Comparison of ENCODE assay signal across 18 cellular contexts in genomic region chr12:11718105-11718504, GRCh38.
DNase-seq lines count a peak whose midpoint lies in the region; ATAC-seq, FAIRE-seq and TF ChIP-seq lines count a peak whose summit lies in the region.
"Had no signal": no experiment of that assay in that cellular context is flagged by ENCODE, and none has a peak within 500 bp of the region (broad histone marks: within the 10 kb centered on the region; RNA-seq: fewer than 3 reads in every experiment).

No MANE protein-coding gene starts in this region.

- CTCF ChIA-PET in GM12878 (lab: Yijun Ruan, JAX) = interaction anchor here (2.8 kb wide), 1 partner anchor 9 kb away, joined by 15 read pairs; no protein-coding TSS in a partner anchor

- H3K9me3 Mint-ChIP-seq in immature natural killer cell = no peaks in the 10 kb centered on the region
- H3K9me3 Mint-ChIP-seq: T-helper 1 cell treated with Interleukin-12 subunit alpha and Interleukin-12 subunit beta and Interleukin-4 antibody, amounts not matched to agents 30 μg/mL and 1 μg/mL, for 36 hours had no signal

- peaks cover 4 to 10% (median 4%) of the 10 kb centered on the region in 3 donors for H3K36me3 Mint-ChIP-seq in immature natural killer cell

- peak overlapping the region; percentile 20; the same call in 1 of the 2 replicates for H3K9ac ChIP-seq in GM12878 (ENCODE audit: control insufficient read depth, insufficient read depth, low read length)
- H3K9ac ChIP-seq in keratinocyte (ENCODE audit: control insufficient read depth, extremely low read depth, insufficient read depth, low read length) = no peak overlapping the region
- no peak overlapping the region for H3K9ac ChIP-seq in rectal smooth muscle tissue (ENCODE audit: low read length)

- FAIRE-seq in GM12878 (lab: Jason Lieb, UNC) (no peak), keratinocyte (lab: Jason Lieb, UNC) (peak; percentile 57), HTR-8/SVneo (lab: Jason Lieb, UNC) (no peak)

- POLR2A ChIA-PET in GM12878 (lab: Charles Lee) = interaction anchor here (0.7 to 3.8 kb wide), 13 partner anchors 8 to 63 kb away, joined by 3 to 28 read pairs (median 4); no protein-coding TSS in a partner anchor

- SMC1A ChIA-PET in GM12878 (lab: Charles Lee; ENCODE audit: uncharacterized antibody, unreplicated experiment) = interaction anchor here (0.8 to 21.5 kb wide), 16 partner anchors 9 to 307 kb away, joined by 3 to 433 read pairs (median 8); no protein-coding TSS in a partner anchor

- TF ChIP-seq RAD21 in GM12878 (IDR thresholded peaks at IDR 0.05; ENCODE audit: insufficient read depth, low read depth, low read length) = no peak

- in situ Hi-C loops in GM12878 (cut with MboI) = no loop called here

- H3K27me3 ChIP-seq in GM12878 (replicated peaks in 1 of 2; ENCODE audit: control insufficient read depth in 2 of 2, insufficient read depth in 2 of 2, low read length in 1 of 2) = no peaks in the 10 kb centered on the region
- H3K27me3 ChIP-seq in keratinocyte (ENCODE audit: control insufficient read depth, extremely low read depth, insufficient read depth, low read length) = no peaks in the 10 kb centered on the region
- H3K27me3 ChIP-seq in rectal smooth muscle tissue (ENCODE audit: control insufficient read depth, insufficient read depth, low read length) = no peaks in the 10 kb centered on the region
- H3K27me3 ChIP-seq: stomach had no signal

- H3K27ac ChIP-seq in GM12878 (ENCODE audit: control insufficient read depth, insufficient read depth) (peak overlapping the region; percentile 83), keratinocyte (ENCODE audit: control insufficient read depth, insufficient read depth, low read length) (no peak overlapping the region), rectal smooth muscle tissue (ENCODE audit: low read depth, low read length) (peak overlapping the region; percentile 82)

- peak; percentile 7 for DNase-seq in ELR (ENCODE audit: low read depth)
- no peak for DNase-seq in GM12878 (ENCODE audit: low read depth, low spot score)
- DNase-seq in keratinocyte (ENCODE audit: low read depth, low spot score) = no peak
- no peak for DNase-seq in stimulated activated naive CD4-positive, alpha-beta T cell (lab: John Stamatoyannopoulos, UW)
- no peak for DNase-seq in immature natural killer cell
- DNase-seq in HTR-8/SVneo (ENCODE audit: insufficient read length, low spot score) = no peak
- DNase-seq in RPMI8226 = no peak
- DNase-seq: activated CD8-positive, alpha-beta T cell treated with anti-CD3 and anti-CD28 coated beads, Interleukin-2, amount 10 ng/mL, durations not matched to agents 7 days and 5 days; activated T-cell treated with anti-CD3 and anti-CD28 coated beads, Interleukin-2, amount 50 U/mL, for 48 hours; KG1; midbrain; NCI-H1048; NCI-H2081 treated with DMSO at 0.1 percent for 48 hours; stomach had no signal

- 0 out of 2 replicates have a peak overlapping the region, but pooled peaks have one; percentile 9 for H3K4me2 ChIP-seq in GM12878 (ENCODE audit: control insufficient read depth, insufficient read depth)
- no peak overlapping the region for H3K4me2 ChIP-seq in keratinocyte (ENCODE audit: control insufficient read depth, extremely low read depth, insufficient read depth, low read depth, low read length)

- H3K4me3 Mint-ChIP-seq in immature natural killer cell = no peak overlapping the region
- H3K4me3 Mint-ChIP-seq: activated CD8-positive, alpha-beta T cell treated with anti-CD3 and anti-CD28 coated beads, Interleukin-2, amount 10 ng/mL, durations not matched to agents 7 days and 5 days; activated naive CD8-positive, alpha-beta T cell; T-helper 1 cell treated with Interleukin-12 subunit alpha and Interleukin-12 subunit beta and Interleukin-4 antibody, amounts not matched to agents 30 μg/mL and 1 μg/mL, for 36 hours had no signal

- 74% methylated on average over 3 of the region's 3 CpGs for whole genome bisulfite sequencing in GM12878 (ENCODE audit: insufficient coverage, insufficient replicate concordance, low lambda C conversion rate, missing lambda C conversion rate)

- peaks cover 12 to 30% of the 10 kb centered on the region in 2 donors for H3K4me1 Mint-ChIP-seq in immature natural killer cell

- peaks cover 0 to 4% (median 0%) of the 10 kb centered on the region in 3 donors for H3K27me3 Mint-ChIP-seq in immature natural killer cell (ENCODE audit: low read depth in 3 of 3)
- H3K27me3 Mint-ChIP-seq: activated naive CD8-positive, alpha-beta T cell had no signal

- TF ChIP-seq EP300 in GM12878 (IDR thresholded peaks at IDR 0.05; ENCODE audit: borderline replicate concordance in 1 of 2, control insufficient read depth in 1 of 2, low read depth in 2 of 2, low read length in 2 of 2) = no peak

- H3K4me3 ChIP-seq in GM12878 = no peak overlapping the region
- no peak overlapping the region for H3K4me3 ChIP-seq in keratinocyte (ENCODE audit: control insufficient read depth in 2 of 3, extremely low read depth in 1 of 3, insufficient read depth in 2 of 3, low read depth in 1 of 3, low read length in 3 of 3)
- no peak overlapping the region for H3K4me3 ChIP-seq in rectal smooth muscle tissue (ENCODE audit: low read length)
- H3K4me3 ChIP-seq: HAP-1, stomach had no signal

- TF ChIP-seq CTCF in GM12878 (IDR thresholded peaks at IDR 0.05 in 2 of 3, conservative IDR thresholded peaks at IDR 0.05 in 1 of 3; ENCODE audit: control insufficient read depth in 2 of 3, extremely low read depth in 1 of 3, insufficient read depth in 1 of 3, low read depth in 3 of 3, low read length in 3 of 3) = no peak
- TF ChIP-seq CTCF in keratinocyte (optimal IDR thresholded peaks at IDR 0.05 in 1 of 3, IDR thresholded peaks at IDR 0.05 in 1 of 3, conservative IDR thresholded peaks at IDR 0.05 in 1 of 3; ENCODE audit: extremely low read depth in 1 of 3, insufficient read depth in 2 of 3, low read length in 3 of 3) = no peak

- H3K9me3 ChIP-seq in GM12878 (replicated peaks; ENCODE audit: control insufficient read depth, insufficient read depth, low read length) (peaks cover 3% of the 10 kb centered on the region; the same call in 2 of the 3 replicates), keratinocyte (ENCODE audit: control insufficient read depth, low read depth, low read length) (no peaks in the 10 kb centered on the region)
- H3K9me3 ChIP-seq: HAP-1, stomach had no signal

- no peaks in the 10 kb centered on the region for H3K9me1 ChIP-seq in keratinocyte (ENCODE audit: control insufficient read depth, extremely low read depth, insufficient read depth, low read length)

- intact Hi-C loops in GM12878 (cut with micrococcal nuclease; ENCODE audit: unreplicated experiment) = no loop called here

- H3K79me2 ChIP-seq in GM12878 (ENCODE audit: control insufficient read depth, insufficient read depth, low read length) = peaks cover 97% of the 10 kb centered on the region
- H3K79me2 ChIP-seq in keratinocyte (ENCODE audit: control insufficient read depth, insufficient read depth, low read length) = no peaks in the 10 kb centered on the region

- BruUV-seq in GM12878 (replicated peaks; lab: Mats Ljungman, UMichigan) = no TSS peak

- H3K4me1 ChIP-seq in GM12878 (ENCODE audit: control insufficient read depth, insufficient read depth, low read length) = peaks cover 62% of the 10 kb centered on the region
- peaks cover 29% of the 10 kb centered on the region for H3K4me1 ChIP-seq in keratinocyte (ENCODE audit: control insufficient read depth, extremely low read depth, insufficient read depth, low read length)
- peaks cover 24% of the 10 kb centered on the region for H3K4me1 ChIP-seq in rectal smooth muscle tissue (ENCODE audit: control insufficient read depth, insufficient read depth, low read length)
- H3K4me1 ChIP-seq: HAP-1 had no signal

- dilution Hi-C loops in keratinocyte (cut with MboI; ENCODE audit: extremely low pct_ligation_motif_present, low sequenced_read_pairs) = no loop called here

- H2AFZ ChIP-seq in GM12878 (ENCODE audit: control insufficient read depth, low read depth, low read length) (no peak overlapping the region), keratinocyte (ENCODE audit: control insufficient read depth, low read length) (no peak overlapping the region)

- no peak for ATAC-seq in GM12878
- ATAC-seq: activated CD8-positive, alpha-beta T cell treated with anti-CD3 and anti-CD28 coated beads, Interleukin-2, amount 10 ng/mL, durations not matched to agents 7 days and 5 days had no signal

- H3K36me3 ChIP-seq in GM12878 (ENCODE audit: control insufficient read depth in 2 of 2, insufficient read depth in 2 of 2, low read length in 1 of 2) = peaks cover 11 to 34% of the 10 kb centered on the region in 2 experiments
- no peaks in the 10 kb centered on the region for H3K36me3 ChIP-seq in keratinocyte (ENCODE audit: control insufficient read depth in 2 of 2, extremely low read depth in 1 of 2, insufficient read depth in 2 of 2, low read length in 2 of 2)
- H3K36me3 ChIP-seq in rectal smooth muscle tissue (ENCODE audit: control insufficient read depth, insufficient read depth, low read length) = no peaks in the 10 kb centered on the region
- H3K36me3 ChIP-seq: HAP-1, stomach had no signal

- RAD21 ChIA-PET in GM12878 (lab: Charles Lee; ENCODE audit: unreplicated experiment) = interaction anchor here (0.8 to 19.9 kb wide), 11 partner anchors 11 to 291 kb away, joined by 3 to 497 read pairs (median 7); partner anchors contain the start of gene ETV6

- H4K20me1 ChIP-seq in GM12878 (ENCODE audit: control insufficient read depth, insufficient read depth) = peaks cover 4% of the 10 kb centered on the region; the same call in 1 of the 2 replicates
- no peaks in the 10 kb centered on the region for H4K20me1 ChIP-seq in keratinocyte (ENCODE audit: control insufficient read depth, extremely low read depth, insufficient read depth, low read length)

- peak; percentile 21; the same call in 1 of the 2 replicates for TF ChIP-seq POLR2A in GM12878 (IDR thresholded peaks at IDR 0.05; ENCODE audit: low read depth, low read length)

- no peak overlapping the region for H3K27ac Mint-ChIP-seq in immature natural killer cell
- H3K27ac Mint-ChIP-seq: activated CD8-positive, alpha-beta T cell treated with anti-CD3 and anti-CD28 coated beads, Interleukin-2, amount 10 ng/mL, durations not matched to agents 7 days and 5 days; activated naive CD8-positive, alpha-beta T cell; T-helper 1 cell treated with Interleukin-12 subunit alpha and Interleukin-12 subunit beta and Interleukin-4 antibody, amounts not matched to agents 30 μg/mL and 1 μg/mL, for 36 hours had no signal
